Comparison of ENCODE assay signal across 13 cellular contexts in the genomic region with DNA sequence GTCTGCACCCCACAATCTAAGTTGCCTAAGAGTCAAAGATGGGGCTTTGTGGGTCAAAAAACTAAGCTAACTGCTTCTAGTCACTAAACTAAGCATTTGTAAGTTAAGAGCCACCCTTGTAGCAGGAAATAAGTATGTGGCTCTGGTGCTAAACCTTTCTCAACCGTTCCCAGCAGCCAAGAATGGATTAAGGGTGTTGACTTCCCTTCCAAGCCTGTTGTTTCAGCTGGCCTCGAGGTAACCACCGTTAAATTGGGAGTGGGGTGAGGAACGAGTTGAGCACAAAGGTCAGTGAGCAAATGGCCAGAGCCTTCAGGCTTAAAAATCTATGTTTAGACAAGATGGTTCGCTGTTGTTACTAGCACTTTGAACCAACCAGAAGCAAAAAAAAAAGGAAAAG.
A peak's percentile ranks its signal among the peaks of the same experiment; 100 is the strongest.
DNase-seq lines count a peak whose midpoint lies in the region; ATAC-seq and TF ChIP-seq lines count a peak whose summit lies in the region.
"Had no signal": no experiment of that assay in that cellular context is flagged by ENCODE, and none has a peak within 500 bp of the region (broad histone marks: within the 10 kb centered on the region; RNA-seq: fewer than 3 reads in every experiment).

No MANE protein-coding gene starts in this region.

- H3K4me1 Mint-ChIP-seq in activated T-cell treated with anti-CD3 and anti-CD28 coated beads, Interleukin-2, amount 50 U/mL, for 24 hours (ENCODE audit: low read depth): peaks cover 59% of the 10 kb centered on the region
- peaks cover 53% of the 10 kb centered on the region for H3K4me1 Mint-ChIP-seq in activated CD4-positive, alpha-beta memory T cell treated with anti-CD3 and anti-CD28 coated beads for 36 hours (ENCODE audit: low read depth)
- peaks cover 13% of the 10 kb centered on the region for H3K4me1 Mint-ChIP-seq in type B pancreatic cell (ENCODE audit: unreplicated experiment)

- H3K9me3 ChIP-seq in ovary: no peaks in the 10 kb centered on the region
- H3K9me3 ChIP-seq: heart right ventricle, testis had no signal

- H3K27ac Mint-ChIP-seq in activated T-cell treated with anti-CD3 and anti-CD28 coated beads, Interleukin-2, amount 50 U/mL, for 24 hours: peak overlapping the region; percentile 48
- peak overlapping the region; percentile 70 for H3K27ac Mint-ChIP-seq in activated CD4-positive, alpha-beta memory T cell treated with anti-CD3 and anti-CD28 coated beads for 36 hours
- H3K27ac Mint-ChIP-seq in type B pancreatic cell: no peak overlapping the region

- H3K27ac ChIP-seq in ovary (no peak overlapping the region), foreskin keratinocyte (no peak overlapping the region)
- H3K27ac ChIP-seq: testis had no signal

- no peak overlapping the region for H3K4me3 ChIP-seq in ovary
- H3K4me3 ChIP-seq: heart right ventricle, smooth muscle cell, testis had no signal

- DNase-seq in activated T-cell treated with anti-CD3 and anti-CD28 coated beads, Interleukin-2, amount 50 U/mL, for 24 hours: no peak
- no peak for DNase-seq in activated T-cell treated with anti-CD3 and anti-CD28 coated beads, Interleukin-2, amount 50 U/mL, for 1 hour
- no peak for DNase-seq in activated CD4-positive, alpha-beta memory T cell treated with anti-CD3 and anti-CD28 coated beads for 36 hours
- peak; percentile 33 for DNase-seq in iris pigment epithelial cell (ENCODE audit: low read depth)
- peak; percentile 18 for DNase-seq in type B pancreatic cell (ENCODE audit: extremely low spot score, unreplicated experiment)
- no peak for DNase-seq in ovary
- DNase-seq in stimulated activated naive CD4-positive, alpha-beta T cell treated with Interleukin-2 at 50 U/mL for 16 hours (lab: John Stamatoyannopoulos, UW): no peak
- no peak for DNase-seq in foreskin keratinocyte
- DNase-seq: DMS153, heart right ventricle, NCI-H1092 had no signal

- H3K27me3 ChIP-seq in ovary (no peaks in the 10 kb centered on the region), foreskin keratinocyte (no peaks in the 10 kb centered on the region)
- H3K27me3 ChIP-seq: testis had no signal

- no peak for TF ChIP-seq POLR2A in ovary (IDR thresholded peaks at IDR 0.05)

- H3K36me3 ChIP-seq in ovary: no peaks in the 10 kb centered on the region
- H3K36me3 ChIP-seq: heart right ventricle had no signal

- no peaks in the 10 kb centered on the region for H3K36me3 Mint-ChIP-seq in activated T-cell treated with anti-CD3 and anti-CD28 coated beads, Interleukin-2, amount 50 U/mL, for 24 hours (ENCODE audit: low read depth)
- no peaks in the 10 kb centered on the region for H3K36me3 Mint-ChIP-seq in activated CD4-positive, alpha-beta memory T cell treated with anti-CD3 and anti-CD28 coated beads for 36 hours
- no peaks in the 10 kb centered on the region for H3K36me3 Mint-ChIP-seq in type B pancreatic cell

- H3K27me3 Mint-ChIP-seq in activated T-cell treated with anti-CD3 and anti-CD28 coated beads, Interleukin-2, amount 50 U/mL, for 24 hours: no peaks in the 10 kb centered on the region
- no peaks in the 10 kb centered on the region for H3K27me3 Mint-ChIP-seq in activated CD4-positive, alpha-beta memory T cell treated with anti-CD3 and anti-CD28 coated beads for 36 hours
- peaks cover 7% of the 10 kb centered on the region for H3K27me3 Mint-ChIP-seq in type B pancreatic cell

- POLR2A ChIA-PET in activated CD4-positive, alpha-beta memory T cell treated with anti-CD3 and anti-CD28 coated beads for 36 hours (lab: Charles Lee): interaction anchor here (1.1 kb wide), 1 partner anchor 401 kb away, joined by 4 read pairs; no protein-coding TSS in a partner anchor

- peaks cover 4% of the 10 kb centered on the region for H3K9me3 Mint-ChIP-seq in activated T-cell treated with anti-CD3 and anti-CD28 coated beads, Interleukin-2, amount 50 U/mL, for 24 hours
- no peaks in the 10 kb centered on the region for H3K9me3 Mint-ChIP-seq in activated CD4-positive, alpha-beta memory T cell treated with anti-CD3 and anti-CD28 coated beads for 36 hours
- no peaks in the 10 kb centered on the region for H3K9me3 Mint-ChIP-seq in type B pancreatic cell

- WGBS in ovary, 3 donors: 28 to 33% (median 30%) methylated on average over 5 of the region's 5 CpGs

- no peaks in the 10 kb centered on the region for H3K4me1 ChIP-seq in ovary (ENCODE audit: insufficient read depth)
- H3K4me1 ChIP-seq in foreskin keratinocyte: no peaks in the 10 kb centered on the region

- intact Hi-C loops in activated CD4-positive, alpha-beta memory T cell treated with anti-CD3 and anti-CD28 coated beads for 36 hours (cut with micrococcal nuclease): loop anchor here (5.0 to 10.0 kb wide), 3 partner anchors 365 to 753 kb away; partner anchors contain the start of genes CSDE1 and OLFML3
- intact Hi-C loops in ovary (cut with DNase I): loop anchor here in 1 of 4 donors (10.0 kb wide), 1 partner anchor 373 kb away; the partner anchor contains the start of gene NRAS

- no peak for ATAC-seq in foreskin keratinocyte
- ATAC-seq: heart right ventricle had no signal

- no peak for TF ChIP-seq CTCF in type B pancreatic cell (conservative IDR thresholded peaks at IDR 0.05)
- TF ChIP-seq CTCF in ovary (IDR thresholded peaks at IDR 0.05): no peak
- no peak for TF ChIP-seq CTCF in foreskin keratinocyte (conservative IDR thresholded peaks at IDR 0.05)

- no peak for TF ChIP-seq EP300 in ovary (IDR thresholded peaks at IDR 0.05)

- CTCF ChIA-PET in activated CD4-positive, alpha-beta memory T cell treated with anti-CD3 and anti-CD28 coated beads for 36 hours (lab: Charles Lee): interaction anchor here (1.0 to 1.7 kb wide), 2 partner anchors 11 to 23 kb away, joined by 3 read pairs; no protein-coding TSS in a partner anchor

- no peak overlapping the region for H3K4me3 Mint-ChIP-seq in activated T-cell treated with anti-CD3 and anti-CD28 coated beads, Interleukin-2, amount 50 U/mL, for 24 hours
- H3K4me3 Mint-ChIP-seq in activated CD4-positive, alpha-beta memory T cell treated with anti-CD3 and anti-CD28 coated beads for 36 hours: no peak overlapping the region
- no peak overlapping the region for H3K4me3 Mint-ChIP-seq in type B pancreatic cell

Comparison
In these comparisons a context has a peak if more than half of its experiments do, and no peak if none do; other contexts are left out.
1. DNase-seq: peak in iris pigment epithelial cell (single experiment) and type B pancreatic cell (single experiment); none in activated T-cell treated with anti-CD3 and anti-CD28 coated beads, Interleukin-2, amount 50 U/mL, for 24 hours (single experiment), activated T-cell treated with anti-CD3 and anti-CD28 coated beads, Interleukin-2, amount 50 U/mL, for 1 hour (single experiment), activated CD4-positive, alpha-beta memory T cell treated with anti-CD3 and anti-CD28 coated beads for 36 hours (single experiment), ovary (0 of 5), stimulated activated naive CD4-positive, alpha-beta T cell treated with Interleukin-2 at 50 U/mL for 16 hours (single experiment) and foreskin keratinocyte (0 of 2).